Comparison of ENCODE assay signal across 14 cellular contexts in the genomic region with DNA sequence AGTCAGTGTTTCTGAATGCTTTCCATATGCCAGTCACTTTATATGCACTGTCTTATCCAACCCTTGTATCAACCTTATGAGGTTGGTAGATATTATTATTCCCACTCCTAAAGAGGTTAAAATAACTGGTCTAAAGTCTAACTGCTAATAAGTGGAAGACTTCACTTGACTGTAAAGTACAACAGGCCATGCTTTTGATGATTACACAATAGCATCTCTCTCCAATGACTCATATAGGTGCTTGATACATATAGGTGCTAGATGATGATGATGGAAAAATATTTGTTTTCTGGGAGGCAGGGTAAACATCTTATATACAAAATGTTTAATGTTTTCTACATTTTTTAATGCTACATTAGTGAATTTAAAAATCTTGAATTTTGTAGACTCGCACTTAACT.
"Had no signal": no experiment of that assay in that cellular context is flagged by ENCODE, and none has a peak within 500 bp of the region (broad histone marks: within the 10 kb centered on the region; RNA-seq: fewer than 3 reads in every experiment).

No MANE protein-coding gene starts in this region.

- DNase-seq: activated CD4-positive, alpha-beta T cell treated with anti-CD3 and anti-CD28 coated beads, Interleukin-2, amount 50 U/mL, for 1 hour; activated naive CD4-positive, alpha-beta T cell treated with Interleukin-2 at 50 U/mL for 16 hours; activated T-cell treated with anti-CD3 and anti-CD28 coated beads for 4 hours; esophagus squamous epithelium; hippocampal formation; kidney glomerular epithelial cell; nephron progenitor cell; occipital lobe; right cardiac atrium; T-helper 9 cell had no signal

- FAIRE-seq: colon, endometrium had no signal

- H3K27ac ChIP-seq: ascending aorta, esophagus squamous epithelium had no signal

- H3K27me3 ChIP-seq: ascending aorta, esophagus squamous epithelium had no signal

- H3K36me3 ChIP-seq: ascending aorta, esophagus squamous epithelium had no signal

- H3K4me3 ChIP-seq: ascending aorta, esophagus squamous epithelium had no signal

- H3K9me3 ChIP-seq: ascending aorta, esophagus squamous epithelium had no signal

- H3K4me1 ChIP-seq: ascending aorta, esophagus squamous epithelium had no signal

- ATAC-seq: activated T-helper 17 cell treated with anti-CD3 and anti-CD28 coated beads, Interleukin-2, amount 50 U/mL, for 72 hours; right cardiac atrium had no signal
